33 cellular contexts compared by ENCODE assay signal in genomic region chr14:67237591-67237990, GRCh38. TPM values are rescaled to one million over a fixed set of nuclear protein-coding genes. Genes with fewer than 3 reads are reported as not detected.
"Had no signal": no experiment of that assay in that cellular context is flagged by ENCODE, and none has a peak within 500 bp of the region (broad histone marks: within the 10 kb centered on the region; RNA-seq: fewer than 3 reads in every experiment).

No MANE protein-coding gene starts in this region.

- DNase-seq: activated CD4-positive, alpha-beta T cell treated with anti-CD3 and anti-CD28 coated beads for 1 hour; activated CD4-positive, alpha-beta T cell treated with anti-CD3 and anti-CD28 coated beads for 48 hours; activated CD4-positive, CD25-positive, alpha-beta regulatory T cell; activated CD8-positive, alpha-beta T cell treated with anti-CD3 and anti-CD28 coated beads for 36 hours; activated effector memory CD4-positive, alpha-beta T cell treated with anti-CD3 and anti-CD28 coated beads, Interleukin-2, amount 50 U/mL, for 16 hours; activated naive CD4-positive, alpha-beta T cell; activated naive CD4-positive, alpha-beta T cell treated with anti-CD3 and anti-CD28 coated beads, Interleukin-2, amount 50 U/mL, for 16 hours; activated naive CD8-positive, alpha-beta T cell treated with anti-CD3 and anti-CD28 coated beads for 36 hours; activated T-cell treated with anti-CD3 and anti-CD28 coated beads, Interleukin-2, amount 50 U/mL, for 1 hour; activated T-cell treated with anti-CD3 and anti-CD28 coated beads, Interleukin-2, amount 50 U/mL, for 72 hours; amniotic stem cell; aorta; brain microvascular endothelial cell; central memory CD4-positive, alpha-beta T cell; NCI-H1092 treated with DMSO at 0.1 percent for 48 hours; NCI-H1417; NCI-H146; NCI-H187; NCI-H2029 treated with DMSO at 0.1 percent for 48 hours; NCI-H2107; NCI-H2171; NCI-H446; NCI-H510A treated with DMSO at 0.1 percent for 48 hours; NCI-H69; NCI-H82; Right ventricle myocardium superior; SW 1271; T-helper 1 cell; T-helper 2 cell; T-helper 9 cell; WERI-Rb-1 had no signal

- ATAC-seq: activated CD8-positive, alpha-beta T cell treated with anti-CD3 and anti-CD28 coated beads for 36 hours; activated T-cell treated with anti-CD3 and anti-CD28 coated beads, Interleukin-2, amount 50 U/mL, for 72 hours; activated T-helper 17 cell treated with anti-CD3 and anti-CD28 coated beads, Interleukin-2, amount 50 U/mL, for 72 hours had no signal

- H3K36me3 ChIP-seq: brain microvascular endothelial cell, WERI-Rb-1 had no signal

- H3K27ac ChIP-seq: brain microvascular endothelial cell, WERI-Rb-1 had no signal

- H3K27me3 ChIP-seq: brain microvascular endothelial cell had no signal

RNA-seq across cellular contexts. Expression of gene GARIN2, which starts 48.4 kb away (rescaled TPM):
- total RNA-seq: activated CD8-positive, alpha-beta memory T cell treated with anti-CD3 and anti-CD28 coated beads for 36 hours; activated CD8-positive, alpha-beta T cell treated with anti-CD3 and anti-CD28 coated beads for 36 hours; activated naive CD8-positive, alpha-beta T cell treated with anti-CD3 and anti-CD28 coated beads for 36 hours; activated T-cell treated with anti-CD3 and anti-CD28 coated beads, Interleukin-2, amount 50 U/mL, for 72 hours; activated T-helper 17 cell treated with anti-CD3 and anti-CD28 coated beads, Interleukin-2, amount 50 U/mL, for 72 hours had no signal
